In genomic region chr7:108528183-108528712, GRCh38 we compare ENCODE assay signal across 15 cellular contexts. TPM values are rescaled to one million over a fixed set of nuclear protein-coding genes. Genes with fewer than 3 reads are reported as not detected.
DNase-seq lines count a peak whose midpoint lies in the region; ATAC-seq, FAIRE-seq and TF ChIP-seq lines count a peak whose summit lies in the region.
"Had no signal": no experiment of that assay in that cellular context is flagged by ENCODE, and none has a peak within 500 bp of the region (broad histone marks: within the 10 kb centered on the region; RNA-seq: fewer than 3 reads in every experiment).

No MANE protein-coding gene starts in this region.

- H3K9me3 ChIP-seq in WERI-Rb-1 (ENCODE audit: severe bottlenecking) = no peaks in the 10 kb centered on the region
- no peaks in the 10 kb centered on the region for H3K9me3 ChIP-seq in keratinocyte (ENCODE audit: control insufficient read depth, low read depth, low read length)
- no peaks in the 10 kb centered on the region for H3K9me3 ChIP-seq in heart left ventricle
- H3K9me3 ChIP-seq: ascending aorta, ovary had no signal

- H3K27me3 ChIP-seq in WERI-Rb-1 (ENCODE audit: insufficient read depth, low read depth, severe bottlenecking) = no peaks in the 10 kb centered on the region
- no peaks in the 10 kb centered on the region for H3K27me3 ChIP-seq in keratinocyte (ENCODE audit: control insufficient read depth, extremely low read depth, insufficient read depth, low read length)
- no peaks in the 10 kb centered on the region for H3K27me3 ChIP-seq in heart left ventricle
- H3K27me3 ChIP-seq: ascending aorta, ovary had no signal

- H3K9me1 ChIP-seq in keratinocyte (ENCODE audit: control insufficient read depth, extremely low read depth, insufficient read depth, low read length) = no peaks in the 10 kb centered on the region

- H3K4me1 ChIP-seq in keratinocyte (ENCODE audit: control insufficient read depth, extremely low read depth, insufficient read depth, low read length) (peaks cover 16% of the 10 kb centered on the region), heart left ventricle (peaks cover 0 to 26% (median 20%) of the 10 kb centered on the region in 12 donors)

- no peak for TF ChIP-seq CTCF in WERI-Rb-1 (IDR thresholded peaks at IDR 0.05; ENCODE audit: low read depth, low read length)
- no peak for TF ChIP-seq CTCF in keratinocyte (optimal IDR thresholded peaks at IDR 0.05 in 1 of 3, IDR thresholded peaks at IDR 0.05 in 1 of 3, conservative IDR thresholded peaks at IDR 0.05 in 1 of 3; ENCODE audit: extremely low read depth in 1 of 3, insufficient read depth in 2 of 3, low read length in 3 of 3)
- no peak for TF ChIP-seq CTCF in heart left ventricle (IDR thresholded peaks at IDR 0.05)

- dilution Hi-C loops in keratinocyte (cut with MboI; ENCODE audit: extremely low pct_ligation_motif_present, low sequenced_read_pairs) = no loop called here

- ATAC-seq in stimulated activated memory B cell treated with anti-CD40 and anti-IgM and Interleukin-4, amounts not matched to agents 10 μg/mL and 1 μg/mL and 100 μg/mL, for 72 hours = no peak
- ATAC-seq in GM21723 (IDR thresholded peaks at IDR 0.05; ENCODE audit: unreplicated experiment) (no peak), heart left ventricle (no peak)

- no peak overlapping the region for H3K9ac ChIP-seq in keratinocyte (ENCODE audit: control insufficient read depth, extremely low read depth, insufficient read depth, low read length)

- H3K27ac Mint-ChIP-seq in activated naive CD4-positive, alpha-beta T cell treated with anti-CD3 and anti-CD28 coated beads, Interleukin-2, amount 10 ng/mL, durations not matched to agents 7 days and 5 days = peak overlapping the region; percentile 17
- H3K27ac Mint-ChIP-seq in stimulated activated memory B cell treated with anti-CD40 and anti-IgM and Interleukin-4, amounts not matched to agents 10 μg/mL and 1 μg/mL and 100 μg/mL, for 72 hours = peak overlapping the region; percentile 50

- peak overlapping the region; percentile 43 for H2AFZ ChIP-seq in keratinocyte (ENCODE audit: control insufficient read depth, low read length)

- DNase-seq in activated naive CD4-positive, alpha-beta T cell treated with anti-CD3 and anti-CD28 coated beads, Interleukin-2, amount 10 ng/mL, durations not matched to agents 7 days and 5 days = no peak
- DNase-seq in activated naive CD4-positive, alpha-beta T cell treated with anti-CD3 and anti-CD28 coated beads, Interleukin-2, amount 50 U/mL, for 16 hours = no peak
- DNase-seq in WERI-Rb-1 (no peak), keratinocyte (ENCODE audit: low read depth, low spot score) (no peak), NCI-H1417 treated with DMSO at 0.1 percent for 48 hours (lab: John Stamatoyannopoulos, UW) (no peak), heart left ventricle (no peak)
- DNase-seq: DMS 273 treated with DMSO at 0.1 percent for 48 hours; GOT3; NCI-H1105 treated with DMSO at 0.1 percent for 48 hours; NCI-H748 treated with DMSO at 0.1 percent for 48 hours; ovary; stimulated activated CD8-positive, alpha-beta memory T cell treated with anti-CD3 and anti-CD28 coated beads, Interleukin-4, amount 100 ng/mL, for 48 hours had no signal

- H3K4me3 ChIP-seq in WERI-Rb-1 (ENCODE audit: low read depth, low read length) (no peak overlapping the region), keratinocyte (ENCODE audit: control insufficient read depth in 2 of 3, extremely low read depth in 1 of 3, insufficient read depth in 2 of 3, low read depth in 1 of 3, low read length in 3 of 3) (peak overlapping the region in 1 of 3 experiments; percentile 10), heart left ventricle (no peak overlapping the region)
- H3K4me3 ChIP-seq: ascending aorta, ovary had no signal

- WGBS in heart left ventricle, 4 donors = 95 to 97% (median 96%) methylated on average over 6 of the region's 6 CpGs

- H3K27ac ChIP-seq in WERI-Rb-1 (peak overlapping the region; percentile 73), keratinocyte (ENCODE audit: control insufficient read depth, insufficient read depth, low read length) (peak overlapping the region; percentile 50), heart left ventricle (no peak overlapping the region)
- H3K27ac ChIP-seq: ascending aorta, ovary had no signal

- H3K36me3 ChIP-seq in WERI-Rb-1 = no peaks in the 10 kb centered on the region
- no peaks in the 10 kb centered on the region for H3K36me3 ChIP-seq in keratinocyte (ENCODE audit: control insufficient read depth in 2 of 2, extremely low read depth in 1 of 2, insufficient read depth in 2 of 2, low read length in 2 of 2)
- H3K36me3 ChIP-seq in heart left ventricle = no peaks in the 10 kb centered on the region
- H3K36me3 ChIP-seq: ascending aorta, ovary had no signal

- no peak for FAIRE-seq in keratinocyte (lab: Jason Lieb, UNC)

- CTCF ChIA-PET in activated naive CD4-positive, alpha-beta T cell treated with anti-CD3 and anti-CD28 coated beads, Interleukin-2, amount 10 ng/mL, durations not matched to agents 7 days and 5 days (lab: Charles Lee) = no interaction called here

- H3K9me3 Mint-ChIP-seq in activated naive CD4-positive, alpha-beta T cell treated with anti-CD3 and anti-CD28 coated beads, Interleukin-2, amount 10 ng/mL, durations not matched to agents 7 days and 5 days = no peaks in the 10 kb centered on the region
- H3K9me3 Mint-ChIP-seq in stimulated activated memory B cell treated with anti-CD40 and anti-IgM and Interleukin-4, amounts not matched to agents 10 μg/mL and 1 μg/mL and 100 μg/mL, for 72 hours = no peaks in the 10 kb centered on the region

- H3K4me1 Mint-ChIP-seq in activated naive CD4-positive, alpha-beta T cell treated with anti-CD3 and anti-CD28 coated beads, Interleukin-2, amount 10 ng/mL, durations not matched to agents 7 days and 5 days = peaks cover 25% of the 10 kb centered on the region
- H3K4me1 Mint-ChIP-seq in stimulated activated memory B cell treated with anti-CD40 and anti-IgM and Interleukin-4, amounts not matched to agents 10 μg/mL and 1 μg/mL and 100 μg/mL, for 72 hours = peaks cover 21% of the 10 kb centered on the region

- H3K4me3 Mint-ChIP-seq in activated naive CD4-positive, alpha-beta T cell treated with anti-CD3 and anti-CD28 coated beads, Interleukin-2, amount 10 ng/mL, durations not matched to agents 7 days and 5 days = no peak overlapping the region
- peak overlapping the region; percentile 3 for H3K4me3 Mint-ChIP-seq in stimulated activated memory B cell treated with anti-CD40 and anti-IgM and Interleukin-4, amounts not matched to agents 10 μg/mL and 1 μg/mL and 100 μg/mL, for 72 hours

- intact Hi-C loops in heart left ventricle (cut with DNase I) = loop anchor here in 3 of 10 donors (5.0 kb wide), 2 partner anchors 39 to 636 kb away; partner anchors contain the start of genes DNAJB9 (in 2 of the 3), THAP5 (in 2 of the 3) and DLD (in 1 of the 3)

- no peak for TF ChIP-seq POLR2A in heart left ventricle (IDR thresholded peaks at IDR 0.05)

- H3K79me2 ChIP-seq in keratinocyte (ENCODE audit: control insufficient read depth, insufficient read depth, low read length) = peaks cover 16% of the 10 kb centered on the region

- H3K4me2 ChIP-seq in keratinocyte (ENCODE audit: control insufficient read depth, extremely low read depth, insufficient read depth, low read depth, low read length) = peak overlapping the region; percentile 68

- H3K36me3 Mint-ChIP-seq in activated naive CD4-positive, alpha-beta T cell treated with anti-CD3 and anti-CD28 coated beads, Interleukin-2, amount 10 ng/mL, durations not matched to agents 7 days and 5 days = peaks cover 1% of the 10 kb centered on the region
- H3K36me3 Mint-ChIP-seq in stimulated activated memory B cell treated with anti-CD40 and anti-IgM and Interleukin-4, amounts not matched to agents 10 μg/mL and 1 μg/mL and 100 μg/mL, for 72 hours = peaks cover 5% of the 10 kb centered on the region

- H3K27me3 Mint-ChIP-seq in activated naive CD4-positive, alpha-beta T cell treated with anti-CD3 and anti-CD28 coated beads, Interleukin-2, amount 10 ng/mL, durations not matched to agents 7 days and 5 days = peaks cover 3% of the 10 kb centered on the region
- H3K27me3 Mint-ChIP-seq in stimulated activated memory B cell treated with anti-CD40 and anti-IgM and Interleukin-4, amounts not matched to agents 10 μg/mL and 1 μg/mL and 100 μg/mL, for 72 hours = no peaks in the 10 kb centered on the region

- no peaks in the 10 kb centered on the region for H4K20me1 ChIP-seq in keratinocyte (ENCODE audit: control insufficient read depth, extremely low read depth, insufficient read depth, low read length)

RNA-seq across cellular contexts. Expression of gene PNPLA8, which starts 2.3 kb away (rescaled TPM):
- polyA plus RNA-seq in keratinocyte (10.8 to 23.1 TPM (median 16.3 TPM) in 3 replicates), heart left ventricle (10 to 100 TPM; 12.5 to 61.5 TPM)
- 49.5 TPM for polyA plus RNA-seq in keratinocyte (2011; ENCODE audit: low read depth)
- polyA plus RNA-seq in keratinocyte (2011; cell fraction: cytosol; rRNA removed) = 9.6 and 18.0 TPM in 2 replicates
- 13.8 and 19.0 TPM in 2 replicates for polyA plus RNA-seq in keratinocyte (2011; cell fraction: nucleus; rRNA removed)
- polyA plus RNA-seq in keratinocyte (2012; ENCODE audit: low replicate concordance) = 11.1 and 21.2 TPM in 2 replicates
- 2.5 to 25.4 TPM (median 10.3 TPM) in 3 replicates for polyA minus RNA-seq in keratinocyte
- 16.5 TPM for polyA minus RNA-seq in keratinocyte (2011; cell fraction: cytosol; rRNA and poly(A)+ RNA removed)
- 10.2 and 32.0 TPM in 2 replicates for polyA minus RNA-seq in keratinocyte (2011; cell fraction: nucleus; rRNA and poly(A)+ RNA removed)
- 10 to 100 TPM; 26.1 to 50.9 (median 32.8) TPM for total RNA-seq in heart left ventricle

RNA-seq across cellular contexts. Expression of gene THAP5, which starts 41.3 kb away (rescaled TPM):
- polyA plus RNA-seq in keratinocyte = 4.9 to 9.2 TPM (median 6.6 TPM) in 3 replicates
- 7.1 TPM for polyA plus RNA-seq in keratinocyte (2011; ENCODE audit: low read depth)
- polyA plus RNA-seq in keratinocyte (2011; cell fraction: cytosol; rRNA removed) = 4.6 and 10.8 TPM in 2 replicates
- polyA plus RNA-seq in keratinocyte (2011; cell fraction: nucleus; rRNA removed) = 5.1 and 8.6 TPM in 2 replicates
- 8.8 and 10.5 TPM in 2 replicates for polyA plus RNA-seq in keratinocyte (2012; ENCODE audit: low replicate concordance)
- polyA minus RNA-seq in keratinocyte = 2.6 to 10.6 TPM (median 3.7 TPM) in 3 replicates
- 9.2 TPM for polyA minus RNA-seq in keratinocyte (2011; cell fraction: cytosol; rRNA and poly(A)+ RNA removed)
- 4.1 and 10.7 TPM in 2 replicates for polyA minus RNA-seq in keratinocyte (2011; cell fraction: nucleus; rRNA and poly(A)+ RNA removed)
- total RNA-seq in heart left ventricle = 10 to 100 TPM; 22.3 to 34.4 (median 26.3) TPM
- polyA plus RNA-seq in heart left ventricle = 10 to 100 TPM in 1 of 2 donors, 1 to 10 TPM in 1; 7.6 to 16.3 TPM

RNA-seq across cellular contexts. Expression of gene DNAJB9, which starts 41.4 kb away (rescaled TPM):
- 6.5 to 13.4 TPM (median 8.0 TPM) in 3 replicates for polyA plus RNA-seq in keratinocyte
- 14.8 TPM for polyA plus RNA-seq in keratinocyte (2011; ENCODE audit: low read depth)
- 5.3 and 8.6 TPM in 2 replicates for polyA plus RNA-seq in keratinocyte (2011; cell fraction: cytosol; rRNA removed)
- 10.0 and 13.7 TPM in 2 replicates for polyA plus RNA-seq in keratinocyte (2011; cell fraction: nucleus; rRNA removed)
- 14.3 and 24.6 TPM in 2 replicates for polyA plus RNA-seq in keratinocyte (2012; ENCODE audit: low replicate concordance)
- 0.82 to 4.2 TPM (median 2.2 TPM) in 3 replicates for polyA minus RNA-seq in keratinocyte
- 19.8 TPM for polyA minus RNA-seq in keratinocyte (2011; cell fraction: cytosol; rRNA and poly(A)+ RNA removed)
- 12.9 and 13.2 TPM in 2 replicates for polyA minus RNA-seq in keratinocyte (2011; cell fraction: nucleus; rRNA and poly(A)+ RNA removed)
- total RNA-seq in heart left ventricle = 10 to 100 TPM; 36.8 to 78.9 (median 51.5) TPM
- polyA plus RNA-seq in heart left ventricle = 100 to 1,000 TPM in 1 of 2 donors, 10 to 100 TPM in 1; 15.1 to 105 TPM

Comparison
In these comparisons a context has a peak if more than half of its experiments do, and no peak if none do; other contexts are left out.
1. H3K27ac ChIP-seq: peak in WERI-Rb-1 (single experiment) and keratinocyte (single experiment); none in heart left ventricle (0 of 12).